Comparison of ENCODE assay signal across 1 cellular context in the genomic region with DNA sequence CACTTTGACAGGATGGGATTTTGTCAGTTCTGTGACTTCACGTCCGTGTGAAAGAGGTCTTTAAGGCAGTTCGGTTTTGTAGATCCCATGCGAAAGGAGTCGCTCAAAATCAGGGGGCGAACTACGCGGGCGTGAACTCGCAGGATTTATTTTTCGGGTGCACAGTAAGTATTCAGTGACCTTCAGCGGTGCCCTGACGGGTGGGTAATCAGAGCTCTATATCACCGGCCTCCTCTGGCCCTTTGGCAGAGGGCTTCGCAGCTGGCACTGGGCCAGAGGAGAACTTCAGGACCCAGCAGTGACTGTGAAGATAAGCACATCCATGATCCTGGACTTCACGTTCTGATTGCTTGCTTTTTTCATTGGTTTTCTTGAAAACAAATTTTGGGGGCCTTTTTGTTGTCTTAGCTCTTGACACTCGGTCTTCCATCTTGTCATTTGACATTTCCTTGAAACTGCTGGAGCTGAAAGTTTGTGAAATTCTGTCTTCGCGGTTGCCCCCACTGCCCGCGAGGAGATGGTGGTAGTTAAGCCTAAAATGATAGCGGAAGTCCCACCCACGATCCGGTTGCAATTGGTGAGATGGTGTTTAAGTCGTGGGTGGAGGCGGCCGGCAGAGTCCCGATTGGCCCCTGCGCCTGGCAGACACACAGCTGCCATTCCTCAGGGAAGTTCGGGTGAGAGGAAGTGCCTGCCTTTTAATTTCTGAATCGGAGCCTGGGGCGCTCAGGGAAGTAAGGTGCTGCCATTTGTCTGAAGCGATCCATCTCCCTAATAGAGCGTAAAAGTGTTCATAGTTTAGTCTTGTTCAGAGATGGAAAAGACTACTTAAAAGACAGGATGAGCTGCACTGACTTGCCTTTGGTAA.
TF ChIP-seq lines count a peak whose summit lies in the region.

A gene (minus strand): TSS at position 535 of the 868 bp plus-strand sequence. CDS start 872 bp downstream, outside the sequence.

TF ChIP-seq in K562, 482 proteins besides CTCF, POLR2A, EP300 and RAD21 (continued from another document and continues in another):
- TF ChIP-seq, protein P1, sequence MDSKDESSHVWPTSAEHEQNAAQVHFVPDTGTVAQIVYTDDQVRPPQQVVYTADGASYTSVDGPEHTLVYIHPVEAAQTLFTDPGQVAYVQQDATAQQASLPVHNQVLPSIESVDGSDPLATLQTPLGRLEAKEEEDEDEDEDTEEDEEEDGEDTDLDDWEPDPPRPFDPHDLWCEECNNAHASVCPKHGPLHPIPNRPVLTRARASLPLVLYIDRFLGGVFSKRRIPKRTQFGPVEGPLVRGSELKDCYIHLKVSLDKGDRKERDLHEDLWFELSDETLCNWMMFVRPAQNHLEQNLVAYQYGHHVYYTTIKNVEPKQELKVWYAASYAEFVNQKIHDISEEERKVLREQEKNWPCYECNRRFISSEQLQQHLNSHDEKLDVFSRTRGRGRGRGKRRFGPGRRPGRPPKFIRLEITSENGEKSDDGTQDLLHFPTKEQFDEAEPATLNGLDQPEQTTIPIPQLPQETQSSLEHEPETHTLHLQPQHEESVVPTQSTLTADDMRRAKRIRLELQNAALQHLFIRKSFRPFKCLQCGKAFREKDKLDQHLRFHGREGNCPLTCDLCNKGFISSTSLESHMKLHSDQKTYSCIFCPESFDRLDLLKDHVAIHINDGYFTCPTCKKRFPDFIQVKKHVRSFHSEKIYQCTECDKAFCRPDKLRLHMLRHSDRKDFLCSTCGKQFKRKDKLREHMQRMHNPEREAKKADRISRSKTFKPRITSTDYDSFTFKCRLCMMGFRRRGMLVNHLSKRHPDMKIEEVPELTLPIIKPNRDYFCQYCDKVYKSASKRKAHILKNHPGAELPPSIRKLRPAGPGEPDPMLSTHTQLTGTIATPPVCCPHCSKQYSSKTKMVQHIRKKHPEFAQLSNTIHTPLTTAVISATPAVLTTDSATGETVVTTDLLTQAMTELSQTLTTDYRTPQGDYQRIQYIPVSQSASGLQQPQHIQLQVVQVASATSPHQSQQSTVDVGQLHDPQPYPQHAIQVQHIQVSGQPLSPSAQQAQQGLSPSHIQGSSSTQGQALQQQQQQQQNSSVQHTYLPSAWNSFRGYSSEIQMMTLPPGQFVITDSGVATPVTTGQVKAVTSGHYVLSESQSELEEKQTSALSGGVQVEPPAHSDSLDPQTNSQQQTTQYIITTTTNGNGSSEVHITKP (IDR thresholded peaks at IDR 0.05; ENCODE audit: partially characterized antibody) = peak; percentile 77
- TF ChIP-seq RCOR1 (IDR thresholded peaks at IDR 0.05; ENCODE audit: borderline replicate concordance in 1 of 2, low read depth in 2 of 2, low read length in 2 of 2) (no peak; a peak in 1 of 4 replicates), RFX7 (CRISPR knock-in tag; IDR thresholded peaks at IDR 0.05) (no peak), ZNF134 (CRISPR knock-in tag; conservative IDR thresholded peaks at IDR 0.05) (no peak), RBM25 (IDR thresholded peaks at IDR 0.05; ENCODE audit: low read depth, low read length, severe bottlenecking) (peak; percentile 68), SMARCA5 (IDR thresholded peaks at IDR 0.05) (no peak), HCFC1 (IDR thresholded peaks at IDR 0.05; ENCODE audit: low read depth, low read length) (no peak; the same call in 1 of the 2 replicates), GABPA (tag; conservative IDR thresholded peaks at IDR 0.05; ENCODE audit: low read depth) (peak; percentile 95), KLF13 (tag; IDR thresholded peaks at IDR 0.05; ENCODE audit: borderline replicate concordance, low read depth) (no peak), RBBP5 (IDR thresholded peaks at IDR 0.05; ENCODE audit: borderline replicate concordance, insufficient read depth, low read length, poor library complexity, severe bottlenecking) (peak; percentile 63), RAD51 (IDR thresholded peaks at IDR 0.05; ENCODE audit: borderline replicate concordance, low read depth) (no peak), TRIM28 (IDR thresholded peaks at IDR 0.05) (no peak), ZNF780A (CRISPR knock-in tag; IDR thresholded peaks at IDR 0.05) (no peak), ZNF766 (CRISPR knock-in tag; conservative IDR thresholded peaks at IDR 0.05) (0 out of 2 replicates have a peak, but pooled peaks have one; percentile 64), TEAD1 (CRISPR knock-in tag; IDR thresholded peaks at IDR 0.05) (0 out of 4 replicates have a peak, but pooled peaks of 1 of the 2 experiments have one; percentile 18), CBFA2T2 (conservative IDR thresholded peaks at IDR 0.05) (no peak), NONO (IDR thresholded peaks at IDR 0.05; ENCODE audit: low read depth in 2 of 2, low read length in 1 of 2) (0 out of 4 replicates have a peak, but pooled peaks of 1 of the 2 experiments have one; percentile 25), FOSL1 (tag; conservative IDR thresholded peaks at IDR 0.05) (no peak), PHTF2 (CRISPR knock-in tag; IDR thresholded peaks at IDR 0.05) (no peak), FOS (IDR thresholded peaks at IDR 0.05; ENCODE audit: extremely low read depth, insufficient read length) (peak; percentile 86), GATAD2B (IDR thresholded peaks at IDR 0.05; ENCODE audit: borderline replicate concordance) (no peak), HNRNPH1 (optimal IDR thresholded peaks at IDR 0.05; ENCODE audit: low read depth, low read length) (no peak), DMBX1 (CRISPR knock-in tag; IDR thresholded peaks at IDR 0.05; ENCODE audit: borderline replicate concordance) (peak; percentile 60; the same call in 1 of the 2 replicates), NR4A1 (CRISPR knock-in tag; IDR thresholded peaks at IDR 0.05) (no peak), NR4A1 (tag; IDR thresholded peaks at IDR 0.05) (peak; percentile 75; the same call in 1 of the 2 replicates), ESRRB (CRISPR knock-in tag; IDR thresholded peaks at IDR 0.05; ENCODE audit: borderline replicate concordance) (no peak), TEAD4 (IDR thresholded peaks at IDR 0.05; ENCODE audit: low read length) (peak; percentile 26; the same call in 1 of the 2 replicates), TEAD4 (CRISPR knock-in tag; IDR thresholded peaks at IDR 0.05; ENCODE audit: borderline replicate concordance) (no peak)
- TF ChIP-seq, protein P2, sequence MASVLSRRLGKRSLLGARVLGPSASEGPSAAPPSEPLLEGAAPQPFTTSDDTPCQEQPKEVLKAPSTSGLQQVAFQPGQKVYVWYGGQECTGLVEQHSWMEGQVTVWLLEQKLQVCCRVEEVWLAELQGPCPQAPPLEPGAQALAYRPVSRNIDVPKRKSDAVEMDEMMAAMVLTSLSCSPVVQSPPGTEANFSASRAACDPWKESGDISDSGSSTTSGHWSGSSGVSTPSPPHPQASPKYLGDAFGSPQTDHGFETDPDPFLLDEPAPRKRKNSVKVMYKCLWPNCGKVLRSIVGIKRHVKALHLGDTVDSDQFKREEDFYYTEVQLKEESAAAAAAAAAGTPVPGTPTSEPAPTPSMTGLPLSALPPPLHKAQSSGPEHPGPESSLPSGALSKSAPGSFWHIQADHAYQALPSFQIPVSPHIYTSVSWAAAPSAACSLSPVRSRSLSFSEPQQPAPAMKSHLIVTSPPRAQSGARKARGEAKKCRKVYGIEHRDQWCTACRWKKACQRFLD (CRISPR knock-in tag; IDR thresholded peaks at IDR 0.05) = peak; percentile 60; the same call in 1 of the 2 replicates
- TF ChIP-seq, protein P3, sequence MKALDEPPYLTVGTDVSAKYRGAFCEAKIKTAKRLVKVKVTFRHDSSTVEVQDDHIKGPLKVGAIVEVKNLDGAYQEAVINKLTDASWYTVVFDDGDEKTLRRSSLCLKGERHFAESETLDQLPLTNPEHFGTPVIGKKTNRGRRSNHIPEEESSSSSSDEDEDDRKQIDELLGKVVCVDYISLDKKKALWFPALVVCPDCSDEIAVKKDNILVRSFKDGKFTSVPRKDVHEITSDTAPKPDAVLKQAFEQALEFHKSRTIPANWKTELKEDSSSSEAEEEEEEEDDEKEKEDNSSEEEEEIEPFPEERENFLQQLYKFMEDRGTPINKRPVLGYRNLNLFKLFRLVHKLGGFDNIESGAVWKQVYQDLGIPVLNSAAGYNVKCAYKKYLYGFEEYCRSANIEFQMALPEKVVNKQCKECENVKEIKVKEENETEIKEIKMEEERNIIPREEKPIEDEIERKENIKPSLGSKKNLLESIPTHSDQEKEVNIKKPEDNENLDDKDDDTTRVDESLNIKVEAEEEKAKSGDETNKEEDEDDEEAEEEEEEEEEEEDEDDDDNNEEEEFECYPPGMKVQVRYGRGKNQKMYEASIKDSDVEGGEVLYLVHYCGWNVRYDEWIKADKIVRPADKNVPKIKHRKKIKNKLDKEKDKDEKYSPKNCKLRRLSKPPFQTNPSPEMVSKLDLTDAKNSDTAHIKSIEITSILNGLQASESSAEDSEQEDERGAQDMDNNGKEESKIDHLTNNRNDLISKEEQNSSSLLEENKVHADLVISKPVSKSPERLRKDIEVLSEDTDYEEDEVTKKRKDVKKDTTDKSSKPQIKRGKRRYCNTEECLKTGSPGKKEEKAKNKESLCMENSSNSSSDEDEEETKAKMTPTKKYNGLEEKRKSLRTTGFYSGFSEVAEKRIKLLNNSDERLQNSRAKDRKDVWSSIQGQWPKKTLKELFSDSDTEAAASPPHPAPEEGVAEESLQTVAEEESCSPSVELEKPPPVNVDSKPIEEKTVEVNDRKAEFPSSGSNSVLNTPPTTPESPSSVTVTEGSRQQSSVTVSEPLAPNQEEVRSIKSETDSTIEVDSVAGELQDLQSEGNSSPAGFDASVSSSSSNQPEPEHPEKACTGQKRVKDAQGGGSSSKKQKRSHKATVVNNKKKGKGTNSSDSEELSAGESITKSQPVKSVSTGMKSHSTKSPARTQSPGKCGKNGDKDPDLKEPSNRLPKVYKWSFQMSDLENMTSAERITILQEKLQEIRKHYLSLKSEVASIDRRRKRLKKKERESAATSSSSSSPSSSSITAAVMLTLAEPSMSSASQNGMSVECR (CRISPR knock-in tag; IDR thresholded peaks at IDR 0.05) = no peak
- TF ChIP-seq, protein P4, sequence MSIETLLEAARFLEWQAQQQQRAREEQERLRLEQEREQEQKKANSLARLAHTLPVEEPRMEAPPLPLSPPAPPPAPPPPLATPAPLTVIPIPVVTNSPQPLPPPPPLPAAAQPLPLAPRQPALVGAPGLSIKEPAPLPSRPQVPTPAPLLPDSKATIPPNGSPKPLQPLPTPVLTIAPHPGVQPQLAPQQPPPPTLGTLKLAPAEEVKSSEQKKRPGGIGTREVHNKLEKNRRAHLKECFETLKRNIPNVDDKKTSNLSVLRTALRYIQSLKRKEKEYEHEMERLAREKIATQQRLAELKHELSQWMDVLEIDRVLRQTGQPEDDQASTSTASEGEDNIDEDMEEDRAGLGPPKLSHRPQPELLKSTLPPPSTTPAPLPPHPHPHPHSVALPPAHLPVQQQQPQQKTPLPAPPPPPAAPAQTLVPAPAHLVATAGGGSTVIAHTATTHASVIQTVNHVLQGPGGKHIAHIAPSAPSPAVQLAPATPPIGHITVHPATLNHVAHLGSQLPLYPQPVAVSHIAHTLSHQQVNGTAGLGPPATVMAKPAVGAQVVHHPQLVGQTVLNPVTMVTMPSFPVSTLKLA (conservative IDR thresholded peaks at IDR 0.05) = peak; percentile 37 to 52; a peak in 3 of 4 replicates
- TF ChIP-seq, protein P5, sequence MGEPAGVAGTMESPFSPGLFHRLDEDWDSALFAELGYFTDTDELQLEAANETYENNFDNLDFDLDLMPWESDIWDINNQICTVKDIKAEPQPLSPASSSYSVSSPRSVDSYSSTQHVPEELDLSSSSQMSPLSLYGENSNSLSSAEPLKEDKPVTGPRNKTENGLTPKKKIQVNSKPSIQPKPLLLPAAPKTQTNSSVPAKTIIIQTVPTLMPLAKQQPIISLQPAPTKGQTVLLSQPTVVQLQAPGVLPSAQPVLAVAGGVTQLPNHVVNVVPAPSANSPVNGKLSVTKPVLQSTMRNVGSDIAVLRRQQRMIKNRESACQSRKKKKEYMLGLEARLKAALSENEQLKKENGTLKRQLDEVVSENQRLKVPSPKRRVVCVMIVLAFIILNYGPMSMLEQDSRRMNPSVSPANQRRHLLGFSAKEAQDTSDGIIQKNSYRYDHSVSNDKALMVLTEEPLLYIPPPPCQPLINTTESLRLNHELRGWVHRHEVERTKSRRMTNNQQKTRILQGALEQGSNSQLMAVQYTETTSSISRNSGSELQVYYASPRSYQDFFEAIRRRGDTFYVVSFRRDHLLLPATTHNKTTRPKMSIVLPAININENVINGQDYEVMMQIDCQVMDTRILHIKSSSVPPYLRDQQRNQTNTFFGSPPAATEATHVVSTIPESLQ (CRISPR knock-in tag; IDR thresholded peaks at IDR 0.05) = no peak
- TF ChIP-seq, protein P6, sequence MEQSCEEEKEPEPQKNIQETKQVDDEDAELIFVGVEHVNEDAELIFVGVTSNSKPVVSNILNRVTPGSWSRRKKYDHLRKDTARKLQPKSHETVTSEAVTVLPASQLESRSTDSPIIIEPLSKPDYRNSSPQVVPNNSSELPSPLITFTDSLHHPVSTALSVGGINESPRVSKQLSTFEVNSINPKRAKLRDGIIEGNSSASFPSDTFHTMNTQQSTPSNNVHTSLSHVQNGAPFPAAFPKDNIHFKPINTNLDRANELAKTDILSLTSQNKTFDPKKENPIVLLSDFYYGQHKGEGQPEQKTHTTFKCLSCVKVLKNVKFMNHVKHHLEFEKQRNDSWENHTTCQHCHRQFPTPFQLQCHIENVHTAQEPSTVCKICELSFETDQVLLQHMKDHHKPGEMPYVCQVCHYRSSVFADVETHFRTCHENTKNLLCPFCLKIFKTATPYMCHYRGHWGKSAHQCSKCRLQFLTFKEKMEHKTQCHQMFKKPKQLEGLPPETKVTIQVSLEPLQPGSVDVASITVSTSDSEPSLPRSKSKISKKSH (CRISPR knock-in tag; IDR thresholded peaks at IDR 0.05) = no peak
- TF ChIP-seq, protein P7, sequence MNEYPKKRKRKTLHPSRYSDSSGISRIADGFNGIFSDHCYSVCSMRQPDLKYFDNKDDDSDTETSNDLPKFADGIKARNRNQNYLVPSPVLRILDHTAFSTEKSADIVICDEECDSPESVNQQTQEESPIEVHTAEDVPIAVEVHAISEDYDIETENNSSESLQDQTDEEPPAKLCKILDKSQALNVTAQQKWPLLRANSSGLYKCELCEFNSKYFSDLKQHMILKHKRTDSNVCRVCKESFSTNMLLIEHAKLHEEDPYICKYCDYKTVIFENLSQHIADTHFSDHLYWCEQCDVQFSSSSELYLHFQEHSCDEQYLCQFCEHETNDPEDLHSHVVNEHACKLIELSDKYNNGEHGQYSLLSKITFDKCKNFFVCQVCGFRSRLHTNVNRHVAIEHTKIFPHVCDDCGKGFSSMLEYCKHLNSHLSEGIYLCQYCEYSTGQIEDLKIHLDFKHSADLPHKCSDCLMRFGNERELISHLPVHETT (CRISPR knock-in tag; conservative IDR thresholded peaks at IDR 0.05 in 1 of 2, IDR thresholded peaks at IDR 0.05 in 1 of 2) = peak in 1 of 2 experiments; percentile 72; a peak in 2 of 4 replicates
- TF ChIP-seq, protein P8, sequence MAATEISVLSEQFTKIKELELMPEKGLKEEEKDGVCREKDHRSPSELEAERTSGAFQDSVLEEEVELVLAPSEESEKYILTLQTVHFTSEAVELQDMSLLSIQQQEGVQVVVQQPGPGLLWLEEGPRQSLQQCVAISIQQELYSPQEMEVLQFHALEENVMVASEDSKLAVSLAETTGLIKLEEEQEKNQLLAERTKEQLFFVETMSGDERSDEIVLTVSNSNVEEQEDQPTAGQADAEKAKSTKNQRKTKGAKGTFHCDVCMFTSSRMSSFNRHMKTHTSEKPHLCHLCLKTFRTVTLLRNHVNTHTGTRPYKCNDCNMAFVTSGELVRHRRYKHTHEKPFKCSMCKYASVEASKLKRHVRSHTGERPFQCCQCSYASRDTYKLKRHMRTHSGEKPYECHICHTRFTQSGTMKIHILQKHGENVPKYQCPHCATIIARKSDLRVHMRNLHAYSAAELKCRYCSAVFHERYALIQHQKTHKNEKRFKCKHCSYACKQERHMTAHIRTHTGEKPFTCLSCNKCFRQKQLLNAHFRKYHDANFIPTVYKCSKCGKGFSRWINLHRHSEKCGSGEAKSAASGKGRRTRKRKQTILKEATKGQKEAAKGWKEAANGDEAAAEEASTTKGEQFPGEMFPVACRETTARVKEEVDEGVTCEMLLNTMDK (IDR thresholded peaks at IDR 0.05; ENCODE audit: borderline replicate concordance, insufficient read depth, low read depth, low read length, poor library complexity, severe bottlenecking) = no peak
